Comparison of ENCODE assay signal across 15 cellular contexts in genomic region chr14:38554046-38554445, GRCh38.
DNase-seq lines count a peak whose midpoint lies in the region; ATAC-seq and TF ChIP-seq lines count a peak whose summit lies in the region.
"Had no signal": no experiment of that assay in that cellular context is flagged by ENCODE, and none has a peak within 500 bp of the region (broad histone marks: within the 10 kb centered on the region; RNA-seq: fewer than 3 reads in every experiment).

No MANE protein-coding gene starts in this region.

- ATAC-seq in HG03457 (IDR thresholded peaks at IDR 0.05; ENCODE audit: unreplicated experiment) (no peak), HG03045 (IDR thresholded peaks at IDR 0.05; ENCODE audit: unreplicated experiment) (no peak)

- no peak for TF ChIP-seq CTCF in fibroblast of mammary gland (conservative IDR thresholded peaks at IDR 0.05; ENCODE audit: control insufficient read depth, insufficient read depth, low read depth, low read length)

- peak; percentile 17 for DNase-seq in A172 (ENCODE audit: low spot score)
- peak; percentile 46 for DNase-seq in ELR (ENCODE audit: low read depth)
- DNase-seq in M059J (ENCODE audit: low read depth), result peak; percentile 36
- peak; percentile 5 for DNase-seq in fibroblast of mammary gland (ENCODE audit: low read depth)
- no peak for DNase-seq in activated CD4-positive, alpha-beta T cell treated with anti-CD3 and anti-CD28 coated beads for 1 hour
- no peak for DNase-seq in activated effector memory CD4-positive, alpha-beta T cell treated with Interleukin-2 at 50 U/mL for 16 hours
- DNase-seq: H7, NCI-H1417, NCI-H187, NCI-H2227 treated with DMSO at 0.1 percent for 48 hours, NCI-H524 treated with DMSO at 0.1 percent for 48 hours, SHP77, SK-N-SH had no signal

- no peak overlapping the region for H3K4me3 ChIP-seq in fibroblast of mammary gland (ENCODE audit: control insufficient read depth, low read depth, low read length)

Comparison
In these comparisons a context has a peak if more than half of its experiments do, and no peak if none do; other contexts are left out.
1. DNase-seq: peak in A172 (single experiment), ELR (single experiment), M059J (single experiment) and fibroblast of mammary gland (single experiment); none in activated CD4-positive, alpha-beta T cell treated with anti-CD3 and anti-CD28 coated beads for 1 hour (single experiment) and activated effector memory CD4-positive, alpha-beta T cell treated with Interleukin-2 at 50 U/mL for 16 hours (single experiment).